Comparison of ENCODE assay signal across 9 cellular contexts in genomic region chr2:74514368-74515270, GRCh38. TPM values are rescaled to one million over a fixed set of nuclear protein-coding genes. Genes with fewer than 3 reads are reported as not detected.
DNase-seq lines count a peak whose midpoint lies in the region; ATAC-seq and TF ChIP-seq lines count a peak whose summit lies in the region.
"Had no signal": no experiment of that assay in that cellular context is flagged by ENCODE, and none has a peak within 500 bp of the region (broad histone marks: within the 10 kb centered on the region; RNA-seq: fewer than 3 reads in every experiment).

Gene TLX2 (plus strand): TSS chr2:74514450. CDS start chr2:74514807, 357 bp downstream.

- no peaks in the 10 kb centered on the region for H3K9me3 Mint-ChIP-seq in CD8-positive, alpha-beta T cell
- H3K9me3 Mint-ChIP-seq in activated T-cell treated with anti-CD3 and anti-CD28 coated beads, Interleukin-2, amount 50 U/mL, for 72 hours = no peaks in the 10 kb centered on the region
- H3K9me3 Mint-ChIP-seq in naive B cell = peaks cover 0 to 3% (median 0%) of the 10 kb centered on the region in 7 donors

- no peak within 1 kb of the TSS for H3K27ac ChIP-seq in CD8-positive, alpha-beta T cell (ENCODE audit: low read depth, low read length)
- H3K27ac ChIP-seq in aorta (ENCODE audit: low read depth in 1 of 2, low read length in 2 of 2) (no peak within 1 kb of the TSS), gastrocnemius medialis (no peak within 1 kb of the TSS)

- peak within 1 kb of the TSS; percentile 69 for H3K4me3 Mint-ChIP-seq in CD8-positive, alpha-beta T cell
- peak within 1 kb of the TSS; percentile 71 to 86 for H3K4me3 Mint-ChIP-seq in activated T-cell treated with anti-CD3 and anti-CD28 coated beads, Interleukin-2, amount 50 U/mL, for 72 hours
- H3K4me3 Mint-ChIP-seq in naive B cell = peak within 1 kb of the TSS; percentile 59 to 89 (median 79)

- ATAC-seq in CD8-positive, alpha-beta T cell = peak; percentile 5
- peak; percentile 22 to 27 for ATAC-seq in activated T-cell treated with anti-CD3 and anti-CD28 coated beads, Interleukin-2, amount 50 U/mL, for 72 hours (replicated peaks in 1 of 2)
- ATAC-seq in naive B cell (ENCODE audit: low read depth in 2 of 2) (peak; percentile 22 to 28), aorta (ENCODE audit: low FRiP score) (no peak), gastrocnemius medialis (no peak), HG03469 (IDR thresholded peaks at IDR 0.05; ENCODE audit: unreplicated experiment) (no peak)

- no peaks in the 10 kb centered on the region for H3K36me3 ChIP-seq in CD8-positive, alpha-beta T cell (ENCODE audit: insufficient read depth, low read length)
- H3K36me3 ChIP-seq in H7 (replicated peaks; ENCODE audit: control insufficient read depth, insufficient read depth, low read length) (no peaks in the 10 kb centered on the region), aorta (ENCODE audit: control insufficient read depth in 1 of 2, insufficient read depth in 2 of 2, low read length in 1 of 2) (no peaks in the 10 kb centered on the region), gastrocnemius medialis (no peaks in the 10 kb centered on the region)

- no peaks in the 10 kb centered on the region for H3K9me3 ChIP-seq in CD8-positive, alpha-beta T cell (ENCODE audit: low read length)
- H3K9me3 ChIP-seq in aorta (ENCODE audit: control insufficient read depth, low read length) (no peaks in the 10 kb centered on the region), gastrocnemius medialis (no peaks in the 10 kb centered on the region)

- peaks cover 33% of the 10 kb centered on the region for H3K4me1 ChIP-seq in CD8-positive, alpha-beta T cell (ENCODE audit: insufficient read depth, low read length)
- H3K4me1 ChIP-seq in aorta (ENCODE audit: control insufficient read depth in 1 of 2, insufficient read depth in 2 of 2, low read length in 2 of 2) (no peaks in the 10 kb centered on the region), gastrocnemius medialis (peaks cover 7 to 17% of the 10 kb centered on the region in 2 donors)

- peak in 1 of 7 experiments; percentile 20 for DNase-seq in CD8-positive, alpha-beta T cell
- DNase-seq in H7 (peak; percentile 87), naive B cell (peak; percentile 24), aorta (no peak), gastrocnemius medialis (no peak), NCI-H1092 treated with DMSO at 0.1 percent for 48 hours (lab: John Stamatoyannopoulos, UW) (no peak)
- DNase-seq in activated T-cell treated with anti-CD3 and anti-CD28 coated beads, Interleukin-2, amount 50 U/mL, for 72 hours = peak in 1 of 2 donors; percentile 29

- H3K27me3 Mint-ChIP-seq in CD8-positive, alpha-beta T cell (ENCODE audit: low read depth) = peaks cover 66% of the 10 kb centered on the region
- H3K27me3 Mint-ChIP-seq in activated T-cell treated with anti-CD3 and anti-CD28 coated beads, Interleukin-2, amount 50 U/mL, for 72 hours (ENCODE audit: low read depth) = peaks cover 76% of the 10 kb centered on the region
- peaks cover 64 to 89% (median 78%) of the 10 kb centered on the region in 3 donors for H3K27me3 Mint-ChIP-seq in naive B cell

- H3K36me3 Mint-ChIP-seq in CD8-positive, alpha-beta T cell = no peaks in the 10 kb centered on the region
- H3K36me3 Mint-ChIP-seq in activated T-cell treated with anti-CD3 and anti-CD28 coated beads, Interleukin-2, amount 50 U/mL, for 72 hours (ENCODE audit: insufficient read depth in 2 of 2) = peaks cover 3 to 7% of the 10 kb centered on the region in 2 donors
- H3K36me3 Mint-ChIP-seq in naive B cell = no peaks in the 10 kb centered on the region

- H3K27me3 ChIP-seq in CD8-positive, alpha-beta T cell (ENCODE audit: insufficient read depth, low read length) = peaks cover 43% of the 10 kb centered on the region
- H3K27me3 ChIP-seq in H7 (ENCODE audit: control insufficient read depth, insufficient read depth, low read length) (peaks cover 97% of the 10 kb centered on the region), aorta (ENCODE audit: control insufficient read depth in 1 of 2, insufficient read depth in 2 of 2, low read length in 1 of 2) (no peaks in the 10 kb centered on the region), gastrocnemius medialis (peaks cover 88 to 100% (median 88%) of the 10 kb centered on the region in 3 donors)

- in situ Hi-C loops in gastrocnemius medialis (cut with MboI; ENCODE audit: low sequenced_read_pairs in 4 of 4) = no loop called here

- no peak within 1 kb of the TSS for H3K27ac Mint-ChIP-seq in CD8-positive, alpha-beta T cell
- H3K27ac Mint-ChIP-seq in activated T-cell treated with anti-CD3 and anti-CD28 coated beads, Interleukin-2, amount 50 U/mL, for 72 hours = no peak within 1 kb of the TSS
- H3K27ac Mint-ChIP-seq in naive B cell = peak within 1 kb of the TSS in 2 of 6 donors; percentile 33 to 92

- H3K4me1 Mint-ChIP-seq in CD8-positive, alpha-beta T cell (ENCODE audit: low read depth) = peaks cover 19% of the 10 kb centered on the region
- peaks cover 26% of the 10 kb centered on the region for H3K4me1 Mint-ChIP-seq in activated T-cell treated with anti-CD3 and anti-CD28 coated beads, Interleukin-2, amount 50 U/mL, for 72 hours (ENCODE audit: low read depth)
- H3K4me1 Mint-ChIP-seq in naive B cell = peaks cover 13 to 27% (median 25%) of the 10 kb centered on the region in 3 donors

- TF ChIP-seq CTCF in CD8-positive, alpha-beta T cell (IDR thresholded peaks at IDR 0.05) = no peak
- no peak for TF ChIP-seq CTCF in gastrocnemius medialis (IDR thresholded peaks at IDR 0.05 in 4 of 5, conservative IDR thresholded peaks at IDR 0.05 in 1 of 5)

- CTCF ChIA-PET in CD8-positive, alpha-beta T cell (lab: Charles Lee) = interaction anchor here (1.1 kb wide), 1 partner anchor 13 kb away, joined by 3 read pairs; no protein-coding TSS in a partner anchor

- POLR2A ChIA-PET in CD8-positive, alpha-beta T cell (lab: Charles Lee) = interaction anchor here (0.6 to 1.5 kb wide), 3 partner anchors 11 to 332 kb away, joined by 3 to 5 read pairs (median 4); no protein-coding TSS in a partner anchor

- TF ChIP-seq POLR2A in gastrocnemius medialis (IDR thresholded peaks at IDR 0.05) = no peak

- intact Hi-C loops in CD8-positive, alpha-beta T cell (cut with DNase I, micrococcal nuclease) = no loop called here
- intact Hi-C loops in aorta (cut with DNase I) = no loop called here
- intact Hi-C loops in gastrocnemius medialis (cut with DNase I; ENCODE audit: low total_unique reads) = no loop called here

- H3K4me3 ChIP-seq in CD8-positive, alpha-beta T cell (ENCODE audit: low read depth, low read length) = peak within 1 kb of the TSS; percentile 47
- H3K4me3 ChIP-seq in H7 (ENCODE audit: insufficient read depth, low read depth, low read length) = peak within 1 kb of the TSS; percentile 34
- H3K4me3 ChIP-seq in aorta (ENCODE audit: low read length in 2 of 2) = no peak within 1 kb of the TSS
- no peak within 1 kb of the TSS for H3K4me3 ChIP-seq in gastrocnemius medialis

- WGBS in aorta, 2 donors = 3 to 5% methylated on average over 52 to 82 of the region's 82 CpGs

RNA-seq across cellular contexts. Expression of gene TLX2, which starts in this region (rescaled TPM):
- total RNA-seq in CD8-positive, alpha-beta T cell = not detected
- not detected in 2 replicates for total RNA-seq in H7 (2014; rRNA removed; shearing (Covaris generic))
- 1 to 10 TPM; 1.4 to 2.4 TPM for total RNA-seq in activated T-cell treated with anti-CD3 and anti-CD28 coated beads, Interleukin-2, amount 50 U/mL, for 72 hours
- polyA plus RNA-seq in naive B cell (ENCODE audit: low read depth in 6 of 6) = not detected
- total RNA-seq in aorta = not detected
- not detected for polyA plus RNA-seq in aorta
- total RNA-seq in gastrocnemius medialis = not detected
- total RNA-seq: frontal cortex had no signal

Comparison
In these comparisons a context has a peak if more than half of its experiments do, and no peak if none do; other contexts are left out.
1. Peak in ATAC-seq and H3K4me3 ChIP-seq in CD8-positive, alpha-beta T cell; RNA of the gene not detected or under 1 TPM.
2. Peak in DNase-seq and H3K4me3 ChIP-seq in H7; RNA of the gene not detected or under 1 TPM.
3. Peak in DNase-seq and ATAC-seq in naive B cell; RNA of the gene not detected or under 1 TPM.
4. ATAC-seq: peak in activated T-cell treated with anti-CD3 and anti-CD28 coated beads, Interleukin-2, amount 50 U/mL, for 72 hours (2 of 2); none in aorta (single experiment), gastrocnemius medialis (0 of 2) and HG03469 (single experiment).
5. Peak in every context shown above with its lines, with median percentiles within 50 percentile points of each other: H3K4me3 Mint-ChIP-seq.